Comparison of ENCODE assay signal across 23 cellular contexts in the genomic region with DNA sequence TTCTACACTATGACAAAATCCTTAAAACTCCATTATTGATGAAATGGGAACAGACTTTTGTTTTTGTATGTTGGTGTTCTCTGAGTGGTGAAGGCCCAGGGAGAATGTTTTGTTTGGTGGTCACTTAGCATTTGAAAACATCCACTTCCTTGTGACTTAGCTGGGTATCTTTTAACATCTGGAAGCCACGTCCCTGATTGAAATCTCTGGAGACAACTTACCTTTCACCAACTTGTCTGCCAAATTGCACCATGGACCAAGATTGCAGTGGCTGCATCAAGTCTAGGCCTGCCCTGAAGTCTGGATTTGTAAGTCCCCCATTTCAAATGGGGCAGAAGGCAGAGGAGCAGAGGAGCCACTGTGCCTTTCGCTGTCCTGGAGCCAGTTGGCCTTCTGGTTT. TPM values are rescaled to one million over a fixed set of nuclear protein-coding genes. Genes with fewer than 3 reads are reported as not detected.
DNase-seq lines count a peak whose midpoint lies in the region; ATAC-seq, FAIRE-seq and TF ChIP-seq lines count a peak whose summit lies in the region.
"Had no signal": no experiment of that assay in that cellular context is flagged by ENCODE, and none has a peak within 500 bp of the region (broad histone marks: within the 10 kb centered on the region; RNA-seq: fewer than 3 reads in every experiment).

No MANE protein-coding gene starts in this region.

- H3K4me3 ChIP-seq in CD4-positive, alpha-beta memory T cell (ENCODE audit: low read length in 2 of 2), result no peak overlapping the region
- H3K4me3 ChIP-seq in H7 (ENCODE audit: insufficient read depth, low read depth, low read length) (no peak overlapping the region), bronchial epithelial cell (ENCODE audit: low read depth, low read length) (no peak overlapping the region), iPS-18a (ENCODE audit: low read length) (no peak overlapping the region)
- H3K4me3 ChIP-seq: heart left ventricle, SJCRH30, tibial nerve had no signal

- H3K27me3 Mint-ChIP-seq in CD4-positive, alpha-beta memory T cell, result no peaks in the 10 kb centered on the region
- H3K27me3 Mint-ChIP-seq: naive B cell had no signal

- H3K27ac ChIP-seq in CD4-positive, alpha-beta memory T cell (ENCODE audit: low read depth, low read length), result no peak overlapping the region
- H3K27ac ChIP-seq in iPS-18a (ENCODE audit: low read length), result no peak overlapping the region
- H3K27ac ChIP-seq: heart left ventricle, SJCRH30, tibial nerve had no signal

- peak overlapping the region in 6 of 7 donors; percentile 20 to 85 (median 42) for H3K27ac Mint-ChIP-seq in CD4-positive, alpha-beta memory T cell
- H3K27ac Mint-ChIP-seq: dendritic cell treated with granulocyte-macrophage colony-stimulating factor and Interleukin-4, amounts not matched to agents 40 ng/mL and 50 ng/mL, for 4 days had no signal

- peak overlapping the region; percentile 7 for H3K9ac ChIP-seq in iPS-18a (ENCODE audit: low read length)

- intact Hi-C loops in CD4-positive, alpha-beta memory T cell (cut with micrococcal nuclease), result no loop called here

- no peak for ATAC-seq in GM18873 (IDR thresholded peaks at IDR 0.05; ENCODE audit: low FRiP score, unreplicated experiment)
- no peak for ATAC-seq in HG03469 (IDR thresholded peaks at IDR 0.05; ENCODE audit: unreplicated experiment)
- no peak for ATAC-seq in HG03097 (IDR thresholded peaks at IDR 0.05; ENCODE audit: low FRiP score, unreplicated experiment)
- ATAC-seq: stimulated activated naive CD8-positive, alpha-beta T cell treated with anti-CD3 and anti-CD28 coated beads, Interleukin-15, Interleukin-2, amounts not matched to agents 100 U/mL and 50 U/mL, for 24 hours had no signal

- TF ChIP-seq CTCF in bronchial epithelial cell (IDR thresholded peaks at IDR 0.05; ENCODE audit: insufficient read depth, low read length, severe bottlenecking), result no peak

- H3K36me3 Mint-ChIP-seq in CD4-positive, alpha-beta memory T cell, result peaks cover 15 to 34% of the 10 kb centered on the region in 2 donors

- POLR2A ChIA-PET in CD4-positive, alpha-beta memory T cell (lab: Charles Lee; ENCODE audit: partially characterized antibody), result no interaction called here

- H3K4me3 Mint-ChIP-seq in CD4-positive, alpha-beta memory T cell, result no peak overlapping the region
- H3K4me3 Mint-ChIP-seq: dendritic cell treated with granulocyte-macrophage colony-stimulating factor and Interleukin-4, amounts not matched to agents 40 ng/mL and 50 ng/mL, for 4 days; naive B cell had no signal

- no peaks in the 10 kb centered on the region for H3K36me3 ChIP-seq in CD4-positive, alpha-beta memory T cell (ENCODE audit: insufficient read depth, low read length)
- H3K36me3 ChIP-seq in H7 (replicated peaks; ENCODE audit: control insufficient read depth, insufficient read depth, low read length) (peaks cover 5% of the 10 kb centered on the region), bronchial epithelial cell (ENCODE audit: control insufficient read depth, insufficient read depth, low read length) (peaks cover 4% of the 10 kb centered on the region), iPS-18a (ENCODE audit: control insufficient read depth, low read depth, low read length) (no peaks in the 10 kb centered on the region)

- DNase-seq in CD4-positive, alpha-beta memory T cell, result no peak
- DNase-seq in H7 (peak; percentile 53), bronchial epithelial cell (ENCODE audit: low read depth) (peak; percentile 57), glomerular visceral epithelial cell (ENCODE audit: extremely low spot score) (no peak)
- DNase-seq: activated CD4-positive, CD25-positive, alpha-beta regulatory T cell; activated CD8-positive, alpha-beta memory T cell treated with anti-CD3 and anti-CD28 coated beads for 24 hours; heart left ventricle; kidney glomerular epithelial cell; naive B cell; NCI-H1417; NCI-H748 treated with DMSO at 0.1 percent for 48 hours; posterior cingulate gyrus; stimulated activated CD4-positive, alpha-beta T cell treated with anti-CD3 and anti-CD28 coated beads, Interleukin-1b, Interleukin-23, amount 100 ng/mL, for 48 hours; stimulated activated naive CD8-positive, alpha-beta T cell treated with anti-CD3 and anti-CD28 coated beads, Interleukin-15, Interleukin-2, amounts not matched to agents 100 U/mL and 50 U/mL, for 24 hours had no signal

- no peaks in the 10 kb centered on the region for H3K9me3 Mint-ChIP-seq in CD4-positive, alpha-beta memory T cell
- H3K9me3 Mint-ChIP-seq: dendritic cell treated with granulocyte-macrophage colony-stimulating factor and Interleukin-4, amounts not matched to agents 40 ng/mL and 50 ng/mL, for 4 days; naive B cell had no signal

- no peaks in the 10 kb centered on the region for H3K9me3 ChIP-seq in CD4-positive, alpha-beta memory T cell (ENCODE audit: control insufficient read depth in 1 of 2, low read length in 2 of 2)
- H3K9me3 ChIP-seq in iPS-18a (ENCODE audit: control insufficient read depth, low read depth, low read length), result no peaks in the 10 kb centered on the region
- H3K9me3 ChIP-seq: heart left ventricle, SJCRH30, tibial nerve had no signal

- peaks cover 5% of the 10 kb centered on the region for H3K4me1 ChIP-seq in CD4-positive, alpha-beta memory T cell (ENCODE audit: insufficient read depth, low read length)
- peaks cover 24% of the 10 kb centered on the region for H3K4me1 ChIP-seq in iPS-18a (ENCODE audit: control insufficient read depth, low read depth, low read length)
- H3K4me1 ChIP-seq: SJCRH30, tibial nerve had no signal

- no peaks in the 10 kb centered on the region for H3K27me3 ChIP-seq in CD4-positive, alpha-beta memory T cell (ENCODE audit: insufficient read depth, low read length)
- H3K27me3 ChIP-seq in H7 (ENCODE audit: control insufficient read depth, insufficient read depth, low read length), result no peaks in the 10 kb centered on the region
- H3K27me3 ChIP-seq in bronchial epithelial cell (ENCODE audit: control insufficient read depth, insufficient read depth, low read length), result no peaks in the 10 kb centered on the region
- no peaks in the 10 kb centered on the region for H3K27me3 ChIP-seq in iPS-18a (ENCODE audit: control insufficient read depth, insufficient read depth, low read length)
- H3K27me3 ChIP-seq: heart left ventricle, SJCRH30, tibial nerve had no signal

- no peak for FAIRE-seq in bronchial epithelial cell (lab: Jason Lieb, UNC)

- CTCF ChIA-PET in CD4-positive, alpha-beta memory T cell (lab: Charles Lee; ENCODE audit: partially characterized antibody), result interaction anchor here (1.0 kb wide), 1 partner anchor 68 kb away, joined by 3 read pairs; no protein-coding TSS in a partner anchor

- peaks cover 13 to 21% (median 16%) of the 10 kb centered on the region in 4 donors for H3K4me1 Mint-ChIP-seq in CD4-positive, alpha-beta memory T cell
- H3K4me1 Mint-ChIP-seq: naive B cell had no signal

RNA-seq across cellular contexts. Expression of gene EFCAB8, which starts 0.5 kb away (rescaled TPM):
- total RNA-seq in CD4-positive, alpha-beta memory T cell, result 1 to 10 TPM; 1.5 to 1.8 TPM
- polyA plus RNA-seq in CD4-positive, alpha-beta memory T cell, result not detected
- total RNA-seq in H7 (2014; rRNA removed; shearing (Covaris generic)), result 0.17 and 0.44 TPM in 2 replicates
- total RNA-seq in bronchial epithelial cell, result under 0.01 and 0.38 TPM in 2 replicates
- total RNA-seq: epithelial cell of proximal tubule, OCI-LY7 had no signal

RNA-seq across cellular contexts. Expression of gene MAPRE1, which starts 38.4 kb away (rescaled TPM):
- 10 to 100 TPM; 78.1 to 78.6 TPM for total RNA-seq in CD4-positive, alpha-beta memory T cell
- 100 to 1,000 TPM in 1 of 2 donors, 10 to 100 TPM in 1; 95.9 to 140 TPM for polyA plus RNA-seq in CD4-positive, alpha-beta memory T cell
- 106 and 108 TPM in 2 replicates for total RNA-seq in H7 (2014; rRNA removed; shearing (Covaris generic))
- total RNA-seq in bronchial epithelial cell, result 68.5 and 84.2 TPM in 2 replicates

Comparison
In these comparisons a context has a peak if more than half of its experiments do, and no peak if none do; other contexts are left out.
1. DNase-seq: peak in H7 (single experiment) and bronchial epithelial cell (single experiment); none in CD4-positive, alpha-beta memory T cell (0 of 5) and glomerular visceral epithelial cell (single experiment).